Comparison of ENCODE assay signal across 26 cellular contexts in genomic region chr12:45439039-45439438, GRCh38.
A peak's percentile ranks its signal among the peaks of the same experiment; 100 is the strongest.
DNase-seq lines count a peak whose midpoint lies in the region; ATAC-seq and TF ChIP-seq lines count a peak whose summit lies in the region.
"Had no signal": no experiment of that assay in that cellular context is flagged by ENCODE, and none has a peak within 500 bp of the region (broad histone marks: within the 10 kb centered on the region; RNA-seq: fewer than 3 reads in every experiment).

No MANE protein-coding gene starts in this region.

- no peak for ATAC-seq in HG03280 (IDR thresholded peaks at IDR 0.05; ENCODE audit: unreplicated experiment)
- ATAC-seq: GM23338, mucosa of descending colon had no signal

- no peak for TF ChIP-seq POLR2A in breast epithelium (IDR thresholded peaks at IDR 0.05)

- DNase-seq in MCF 10A (ENCODE audit: unreplicated experiment) (peak; percentile 54), breast epithelium (ENCODE audit: low spot score in 2 of 2) (no peak), PC-9 (peak; percentile 70 to 81), foreskin fibroblast (peak; percentile 16 to 69), NCI-H146 treated with DMSO at 0.1 percent for 48 hours (lab: John Stamatoyannopoulos, UW; ENCODE audit: unreplicated experiment) (no peak), NCI-H69 (lab: John Stamatoyannopoulos, UW) (no peak), nephron progenitor cell (no peak)
- DNase-seq: ACHN; activated CD4-positive, alpha-beta T cell treated with anti-CD3 and anti-CD28 coated beads, Interleukin-2, amount 50 U/mL, for 4 hours; activated T-cell treated with anti-CD3 and anti-CD28 coated beads, Interleukin-2, amount 50 U/mL, for 24 hours; CD4-positive, CD25-positive, alpha-beta regulatory T cell; KG1; left ventricle myocardium inferior; mucosa of descending colon; NCI-H1417 treated with DMSO at 0.1 percent for 48 hours; NCI-H2171 treated with DMSO at 0.1 percent for 48 hours; NCI-H774; RPMI8226; SW 1271; upper lobe of left lung had no signal

- BruUV-seq in MCF 10A (replicated peaks; lab: Mats Ljungman, UMichigan), result no TSS peak
- BruUV-seq in PC-9 (replicated peaks; lab: Mats Ljungman, UMichigan), result no TSS peak

- H3K27me3 ChIP-seq in breast epithelium, result no peaks in the 10 kb centered on the region
- no peaks in the 10 kb centered on the region for H3K27me3 ChIP-seq in PC-9 (ENCODE audit: insufficient read depth, low read depth)
- H3K27me3 ChIP-seq: cardiac muscle cell, right atrium auricular region, upper lobe of left lung had no signal

- no peaks in the 10 kb centered on the region for H3K9me2 ChIP-seq in PC-9 (ENCODE audit: insufficient read depth)

- no peak overlapping the region for H2AFZ ChIP-seq in PC-9
- H2AFZ ChIP-seq: GM23338 had no signal

- H3K4me3 ChIP-seq in breast epithelium (no peak overlapping the region), PC-9 (no peak overlapping the region), foreskin fibroblast (ENCODE audit: low read depth in 1 of 2, low read length in 2 of 2) (no peak overlapping the region)
- H3K4me3 ChIP-seq: cardiac muscle cell, GM23338, left ventricle myocardium inferior, mucosa of descending colon, right atrium auricular region, upper lobe of left lung had no signal

- no peaks in the 10 kb centered on the region for H3K4me1 Mint-ChIP-seq in MCF 10A (ENCODE audit: insufficient read depth, unreplicated experiment)
- peaks cover 2% of the 10 kb centered on the region for H3K4me1 Mint-ChIP-seq in nephron progenitor cell

- intact Hi-C loops in MCF 10A (cut with micrococcal nuclease) (no loop called here), breast epithelium (cut with DNase I; ENCODE audit: low total_unique reads) (no loop called here), PC-9 (cut with micrococcal nuclease; ENCODE audit: unreplicated experiment) (loop anchor here (10.0 kb wide), 1 partner anchor 174 kb away; no protein-coding TSS in a partner anchor)

- H3K9me3 Mint-ChIP-seq in MCF 10A (ENCODE audit: unreplicated experiment) (no peaks in the 10 kb centered on the region), nephron progenitor cell (peaks cover 29% of the 10 kb centered on the region)

- no peaks in the 10 kb centered on the region for H3K79me2 ChIP-seq in PC-9 (ENCODE audit: low read depth)

- H3K36me3 ChIP-seq in breast epithelium, result no peaks in the 10 kb centered on the region
- H3K36me3 ChIP-seq in PC-9 (ENCODE audit: low read depth), result no peaks in the 10 kb centered on the region
- H3K36me3 ChIP-seq: cardiac muscle cell, left ventricle myocardium inferior, right atrium auricular region, upper lobe of left lung had no signal

- no peak overlapping the region for H3K27ac ChIP-seq in breast epithelium
- 0 out of 2 replicates have a peak overlapping the region, but pooled peaks have one; percentile 31 for H3K27ac ChIP-seq in PC-9
- H3K27ac ChIP-seq: cardiac muscle cell, left ventricle myocardium inferior, right atrium auricular region, upper lobe of left lung had no signal

- H3K4me1 ChIP-seq in breast epithelium (no peaks in the 10 kb centered on the region), PC-9 (replicated peaks; ENCODE audit: insufficient read depth) (peaks cover 9% of the 10 kb centered on the region)
- H3K4me1 ChIP-seq: upper lobe of left lung had no signal

- no peak for TF ChIP-seq CTCF in MCF 10A (IDR thresholded peaks at IDR 0.05; ENCODE audit: unreplicated experiment)
- TF ChIP-seq CTCF in breast epithelium (IDR thresholded peaks at IDR 0.05), result no peak
- TF ChIP-seq CTCF in PC-9 (conservative IDR thresholded peaks at IDR 0.05), result no peak
- TF ChIP-seq CTCF in foreskin fibroblast (IDR thresholded peaks at IDR 0.05; ENCODE audit: low read depth, low read length), result no peak
- no peak for TF ChIP-seq CTCF in nephron progenitor cell (IDR thresholded peaks at IDR 0.05)

- POLR2A ChIA-PET in MCF 10A (lab: Yijun Ruan, JAX), result no interaction called here
- POLR2A ChIA-PET in PC-9 (lab: Charles Lee; ENCODE audit: unreplicated experiment), result interaction anchor here (0.7 kb wide), 1 partner anchor 287 kb away, joined by 3 read pairs; no protein-coding TSS in a partner anchor

- H3K9me3 ChIP-seq in breast epithelium, result peaks cover 4 to 20% of the 10 kb centered on the region in 2 donors
- H3K9me3 ChIP-seq in PC-9 (ENCODE audit: insufficient read depth, low read depth), result no peaks in the 10 kb centered on the region; the same call in 1 of the 2 replicates

- H3F3A ChIP-seq in PC-9 (ENCODE audit: insufficient read depth, low read depth), result peaks cover 4% of the 10 kb centered on the region; the same call in 1 of the 2 replicates

- no peak overlapping the region for H3K4me2 ChIP-seq in PC-9
- H3K4me2 ChIP-seq: GM23338 had no signal

- no peaks in the 10 kb centered on the region for H3K27me3 Mint-ChIP-seq in MCF 10A (ENCODE audit: insufficient read depth, unreplicated experiment)
- H3K27me3 Mint-ChIP-seq in nephron progenitor cell (ENCODE audit: low read depth, poor library complexity), result no peaks in the 10 kb centered on the region
- H3K27me3 Mint-ChIP-seq: activated T-cell treated with anti-CD3 and anti-CD28 coated beads, Interleukin-2, amount 50 U/mL, for 24 hours; stimulated activated naive CD8-positive, alpha-beta T cell treated with anti-CD3 and anti-CD28 coated beads, Interleukin-15, Interleukin-2, amounts not matched to agents 100 ng/mL and 50 ng/mL, for 24 hours had no signal

- H3K27ac Mint-ChIP-seq in MCF 10A (ENCODE audit: low read depth, unreplicated experiment), result no peak overlapping the region
- H3K27ac Mint-ChIP-seq in nephron progenitor cell, result no peak overlapping the region
- H3K27ac Mint-ChIP-seq: activated naive CD4-positive, alpha-beta T cell treated with anti-CD3 and anti-CD28 coated beads, Interleukin-2, amount 50 U/mL, for 72 hours; activated T-cell treated with anti-CD3 and anti-CD28 coated beads, Interleukin-2, amount 50 U/mL, for 24 hours; CD4-positive, CD25-positive, alpha-beta regulatory T cell; GM23338; stimulated activated naive CD8-positive, alpha-beta T cell treated with anti-CD3 and anti-CD28 coated beads, Interleukin-15, Interleukin-2, amounts not matched to agents 100 ng/mL and 50 ng/mL, for 24 hours had no signal

- no peaks in the 10 kb centered on the region for H4K20me1 ChIP-seq in PC-9 (ENCODE audit: insufficient read depth)

- CTCF ChIA-PET in MCF 10A (lab: Yijun Ruan, JAX), result interaction anchor here (0.6 kb wide), 1 partner anchor 192 kb away, joined by 3 read pairs; no protein-coding TSS in a partner anchor
- CTCF ChIA-PET in PC-9 (lab: Charles Lee), result no interaction called here

- H3K36me3 Mint-ChIP-seq in MCF 10A (ENCODE audit: insufficient read depth, unreplicated experiment) (peaks cover 6% of the 10 kb centered on the region), nephron progenitor cell (ENCODE audit: low read depth) (peaks cover 15% of the 10 kb centered on the region)

- no peak overlapping the region for H3K4me3 Mint-ChIP-seq in MCF 10A (ENCODE audit: unreplicated experiment)
- H3K4me3 Mint-ChIP-seq in nephron progenitor cell, result no peak overlapping the region
- H3K4me3 Mint-ChIP-seq: activated T-cell treated with anti-CD3 and anti-CD28 coated beads, Interleukin-2, amount 50 U/mL, for 24 hours; CD4-positive, CD25-positive, alpha-beta regulatory T cell; GM23338; stimulated activated naive CD8-positive, alpha-beta T cell treated with anti-CD3 and anti-CD28 coated beads, Interleukin-15, Interleukin-2, amounts not matched to agents 100 ng/mL and 50 ng/mL, for 24 hours had no signal

Comparison
In these comparisons a context has a peak if more than half of its experiments do, and no peak if none do; other contexts are left out.
1. DNase-seq: peak in MCF 10A (single experiment), PC-9 (2 of 2) and foreskin fibroblast (2 of 2); none in breast epithelium (0 of 2), NCI-H146 treated with DMSO at 0.1 percent for 48 hours (single experiment), NCI-H69 (single experiment) and nephron progenitor cell (single experiment).